In genomic region chr18:60389314-60389713, GRCh38 we compare ENCODE assay signal across 24 cellular contexts. TPM values are rescaled to one million over a fixed set of nuclear protein-coding genes. Genes with fewer than 3 reads are reported as not detected.
A peak's percentile ranks its signal among the peaks of the same experiment; 100 is the strongest.
DNase-seq lines count a peak whose midpoint lies in the region; ATAC-seq, FAIRE-seq and TF ChIP-seq lines count a peak whose summit lies in the region.
"Had no signal": no experiment of that assay in that cellular context is flagged by ENCODE, and none has a peak within 500 bp of the region (broad histone marks: within the 10 kb centered on the region; RNA-seq: fewer than 3 reads in every experiment).

No MANE protein-coding gene starts in this region.

- H3K27me3 Mint-ChIP-seq in activated naive CD4-positive, alpha-beta T cell treated with anti-CD3 and anti-CD28 coated beads, Interleukin-2, amount 10 ng/mL, durations not matched to agents 7 days and 5 days: no peaks in the 10 kb centered on the region
- H3K27me3 Mint-ChIP-seq: CD4-positive, alpha-beta memory T cell had no signal

- no peak overlapping the region for H3K9ac ChIP-seq in SK-N-SH

- POLR2A ChIA-PET in SK-N-SH (lab: Yijun Ruan, JAX): no interaction called here

- H3K79me2 ChIP-seq in SK-N-SH (ENCODE audit: insufficient read depth): no peaks in the 10 kb centered on the region

- no peaks in the 10 kb centered on the region for H4K20me1 ChIP-seq in SK-N-SH (ENCODE audit: insufficient read depth)

- no peaks in the 10 kb centered on the region for H3K4me1 Mint-ChIP-seq in activated naive CD4-positive, alpha-beta T cell treated with anti-CD3 and anti-CD28 coated beads, Interleukin-2, amount 10 ng/mL, durations not matched to agents 7 days and 5 days
- H3K4me1 Mint-ChIP-seq: CD4-positive, alpha-beta memory T cell; IgD-negative memory B cell had no signal

- peak; percentile 35 to 46; a peak in 2 of 4 replicates for TF ChIP-seq EP300 in SK-N-SH (IDR thresholded peaks at IDR 0.05; ENCODE audit: borderline replicate concordance in 1 of 2, low read depth in 1 of 2, low read length in 1 of 2)

- peak; percentile 3 for DNase-seq in AG08395 (ENCODE audit: low spot score)
- DNase-seq in D721Med (ENCODE audit: insufficient read length, low spot score): peak; percentile 51
- DNase-seq in NCI-H524 (lab: John Stamatoyannopoulos, UW): peak; percentile 14 to 78
- DNase-seq in SK-N-SH: no peak
- DNase-seq in NCI-H774 (lab: John Stamatoyannopoulos, UW): no peak
- no peak for DNase-seq in stimulated activated CD4-positive, alpha-beta T cell treated with anti-CD3 and anti-CD28 coated beads, Interleukin-4, amount 100 ng/mL, for 24 hours
- DNase-seq in activated naive CD4-positive, alpha-beta T cell treated with anti-CD3 and anti-CD28 coated beads, Interleukin-2, amount 10 ng/mL, durations not matched to agents 7 days and 5 days: no peak
- DNase-seq: 8988T; BE2C; CD4-positive, alpha-beta memory T cell; DMS53; GDM1; GOT3; H7; HFFc6; KBM-7 had no signal

- no peaks in the 10 kb centered on the region for H3K9me2 ChIP-seq in SK-N-SH

- no peak overlapping the region for H3K4me3 ChIP-seq in SK-N-SH (ENCODE audit: low read depth in 2 of 2, low read length in 1 of 2)

- CTCF ChIA-PET in SK-N-SH (lab: Yijun Ruan, JAX): no interaction called here
- CTCF ChIA-PET in activated naive CD4-positive, alpha-beta T cell treated with anti-CD3 and anti-CD28 coated beads, Interleukin-2, amount 10 ng/mL, durations not matched to agents 7 days and 5 days (lab: Charles Lee): no interaction called here

- no peaks in the 10 kb centered on the region for H3K9me3 ChIP-seq in SK-N-SH
- H3K9me3 ChIP-seq: BE2C had no signal

- H3K4me3 Mint-ChIP-seq in activated naive CD4-positive, alpha-beta T cell treated with anti-CD3 and anti-CD28 coated beads, Interleukin-2, amount 10 ng/mL, durations not matched to agents 7 days and 5 days: no peak overlapping the region
- H3K4me3 Mint-ChIP-seq: CD4-positive, alpha-beta memory T cell; HFFc6; IgD-negative memory B cell had no signal

- H2AFZ ChIP-seq in SK-N-SH (ENCODE audit: low read depth): no peak overlapping the region

- no peak overlapping the region for H3K27ac Mint-ChIP-seq in activated naive CD4-positive, alpha-beta T cell treated with anti-CD3 and anti-CD28 coated beads, Interleukin-2, amount 10 ng/mL, durations not matched to agents 7 days and 5 days
- H3K27ac Mint-ChIP-seq: CD4-positive, alpha-beta memory T cell; HFFc6; IgD-negative memory B cell had no signal

- H3K27me3 ChIP-seq in SK-N-SH (ENCODE audit: insufficient read depth): no peaks in the 10 kb centered on the region
- H3K27me3 ChIP-seq: BE2C had no signal

- FAIRE-seq in D721Med (lab: Jason Lieb, UNC): peak; percentile 100
- FAIRE-seq: GM12892, GM18507, HepG2 had no signal

- WGBS in SK-N-SH (ENCODE audit: low lambda C conversion rate): 45% methylated on average over 1 of the region's 1 CpG

- no peaks in the 10 kb centered on the region for H3K36me3 Mint-ChIP-seq in activated naive CD4-positive, alpha-beta T cell treated with anti-CD3 and anti-CD28 coated beads, Interleukin-2, amount 10 ng/mL, durations not matched to agents 7 days and 5 days
- H3K36me3 Mint-ChIP-seq: CD4-positive, alpha-beta memory T cell; IgD-negative memory B cell had no signal

- H3K4me1 ChIP-seq in SK-N-SH (ENCODE audit: control insufficient read depth in 1 of 2, insufficient read depth in 2 of 2, low read depth in 1 of 2, low read length in 1 of 2): no peaks in the 10 kb centered on the region; a peak in 1 of 4 replicates
- H3K4me1 ChIP-seq: BE2C had no signal

- H3K9me3 Mint-ChIP-seq in activated naive CD4-positive, alpha-beta T cell treated with anti-CD3 and anti-CD28 coated beads, Interleukin-2, amount 10 ng/mL, durations not matched to agents 7 days and 5 days: no peaks in the 10 kb centered on the region
- H3K9me3 Mint-ChIP-seq: HFFc6, IgD-negative memory B cell had no signal

- no peaks in the 10 kb centered on the region for H3K36me3 ChIP-seq in SK-N-SH (replicated peaks in 1 of 2; ENCODE audit: control insufficient read depth in 1 of 2, insufficient read depth in 2 of 2, low read length in 1 of 2)
- H3K36me3 ChIP-seq: BE2C had no signal

- no peak for TF ChIP-seq RAD21 in SK-N-SH (IDR thresholded peaks at IDR 0.05; ENCODE audit: low read length)

- no peak for TF ChIP-seq CTCF in D721Med (IDR thresholded peaks at IDR 0.05; ENCODE audit: insufficient read depth, missing control alignments)
- no peak for TF ChIP-seq CTCF in SK-N-SH (IDR thresholded peaks at IDR 0.05)

- no peak overlapping the region for H3K4me2 ChIP-seq in SK-N-SH

- no peak overlapping the region for H3K27ac ChIP-seq in SK-N-SH (ENCODE audit: low read depth in 2 of 2, low read length in 1 of 2)
- H3K27ac ChIP-seq: C4-2B had no signal

- no peak for ATAC-seq in HG03457 (IDR thresholded peaks at IDR 0.05; ENCODE audit: unreplicated experiment)
- ATAC-seq: HCT116, HepG2 had no signal

- no peaks in the 10 kb centered on the region for H3F3A ChIP-seq in SK-N-SH (replicated peaks; ENCODE audit: insufficient read depth)

TF ChIP-seq in SK-N-SH, 30 proteins besides CTCF, POLR2A, EP300 and RAD21:
- peak; percentile 33; the same call in 1 of the 2 replicates for TF ChIP-seq MEF2A (IDR thresholded peaks at IDR 0.05; ENCODE audit: borderline replicate concordance, low read depth)
- TF ChIP-seq ELF1 (IDR thresholded peaks at IDR 0.05): no peak
- TF ChIP-seq PBX3 (IDR thresholded peaks at IDR 0.05): peak; percentile 79
- TF ChIP-seq TCF12 (IDR thresholded peaks at IDR 0.05): peak; percentile 75
- TF ChIP-seq YY1 (IDR thresholded peaks at IDR 0.05; ENCODE audit: low read depth): no peak
- no peak for TF ChIP-seq GATA2 (CRISPR knock-in tag; IDR thresholded peaks at IDR 0.05)
- peak; percentile 31 for TF ChIP-seq JUND (IDR thresholded peaks at IDR 0.05)

RNA-seq across cellular contexts. Expression of gene MC4R, which starts 16.7 kb away (rescaled TPM):
- polyA plus RNA-seq in SK-N-SH (2012; rRNA removed): 0.21 and 0.62 TPM in 2 replicates
- 0.31 and 0.47 TPM in 2 replicates for polyA plus RNA-seq in SK-N-SH (2012; cell fraction: cytosol; rRNA removed)
- polyA plus RNA-seq in SK-N-SH (2012; cell fraction: nucleus; rRNA removed): 0.06 and 0.08 TPM in 2 replicates
- polyA plus RNA-seq: AG04450; CD4-positive, alpha-beta memory T cell; HepG2; IgD-negative memory B cell had no signal

Comparison
In these comparisons a context has a peak if more than half of its experiments do, and no peak if none do; other contexts are left out.
1. DNase-seq: peak in AG08395 (single experiment), D721Med (single experiment) and NCI-H524 (2 of 2); none in SK-N-SH (single experiment), NCI-H774 (single experiment), stimulated activated CD4-positive, alpha-beta T cell treated with anti-CD3 and anti-CD28 coated beads, Interleukin-4, amount 100 ng/mL, for 24 hours (single experiment) and activated naive CD4-positive, alpha-beta T cell treated with anti-CD3 and anti-CD28 coated beads, Interleukin-2, amount 10 ng/mL, durations not matched to agents 7 days and 5 days (single experiment).